Comparison of ENCODE assay signal across 8 cellular contexts in the genomic region with DNA sequence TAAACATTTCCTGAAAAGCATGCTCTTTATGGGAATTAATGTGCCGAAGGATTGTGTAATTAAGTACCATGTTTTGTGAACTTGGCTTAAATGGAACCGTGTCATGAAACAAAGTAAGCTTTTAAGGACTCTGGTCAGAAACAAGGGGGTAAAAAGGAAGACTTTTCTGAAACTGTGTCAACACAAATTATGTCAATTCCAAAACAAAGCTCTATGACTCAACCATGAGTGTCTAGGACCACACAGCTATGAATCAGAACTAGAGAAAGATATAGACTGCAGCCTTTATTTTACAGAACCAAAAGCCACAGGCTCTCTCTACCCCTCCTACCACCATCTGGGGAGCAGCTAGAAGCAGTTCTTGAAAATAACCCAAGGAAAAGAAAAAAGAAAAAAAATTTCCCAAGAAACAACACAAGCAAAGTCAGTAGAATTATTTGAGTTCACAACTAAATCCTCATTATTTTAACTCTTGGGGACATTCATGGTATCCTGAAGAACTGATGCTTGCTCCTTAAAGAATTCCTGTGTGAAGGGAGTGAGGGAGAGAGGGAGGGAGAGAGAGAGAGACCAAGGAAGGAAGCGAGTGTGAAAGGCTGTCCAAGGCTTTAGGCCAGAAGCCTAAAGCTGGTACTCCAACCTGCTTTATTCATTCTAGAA.
A peak's percentile ranks its signal among the peaks of the same experiment; 100 is the strongest.
DNase-seq lines count a peak whose midpoint lies in the region; TF ChIP-seq lines count a peak whose summit lies in the region.

No MANE protein-coding gene starts in this region.

- peaks cover 15 to 54% of the 10 kb centered on the region in 2 donors for H3K4me1 ChIP-seq in ascending aorta

- no peak overlapping the region for H3K4me3 ChIP-seq in ascending aorta

- H3K27me3 ChIP-seq in ascending aorta = no peaks in the 10 kb centered on the region

- TF ChIP-seq CTCF in GM10266 (IDR thresholded peaks at IDR 0.05; ENCODE audit: control insufficient read depth, insufficient read depth, low read depth, missing control alignments) (no peak), ascending aorta (IDR thresholded peaks at IDR 0.05) (no peak)

- no peaks in the 10 kb centered on the region for H3K9me3 ChIP-seq in ascending aorta

- DNase-seq in GM10266 (ENCODE audit: extremely low spot score) = peak; percentile 76
- peak; percentile 97 for DNase-seq in HCEC 1CT
- DNase-seq in MV-4-11 (lab: John Stamatoyannopoulos, UW) = peak; percentile 96
- no peak for DNase-seq in ascending aorta (ENCODE audit: low spot score in 2 of 2)
- DNase-seq in iris pigment epithelial cell (ENCODE audit: low read depth) = peak; percentile 96
- peak; percentile 3 to 17 (median 15) for DNase-seq in stimulated activated CD4-positive, alpha-beta T cell treated with anti-CD3 and anti-CD28 coated beads, TNF-alpha, amount 100 ng/mL, for 24 hours (ENCODE audit: low read depth in 3 of 3)
- no peak for DNase-seq in cerebellar nuclear complex (lab: John Stamatoyannopoulos, UW)
- DNase-seq in DMS153 (lab: John Stamatoyannopoulos, UW) = no peak

- H3K27ac ChIP-seq in ascending aorta = peak overlapping the region; percentile 95 to 97

- peaks cover 0 to 9% of the 10 kb centered on the region in 2 donors for H3K36me3 ChIP-seq in ascending aorta

- intact Hi-C loops in ascending aorta (cut with DNase I) = loop anchor here (1.0 to 5.0 kb wide), 4 partner anchors 43 to 228 kb away; partner anchors contain the start of gene NCOA3

Comparison
In these comparisons a context has a peak if more than half of its experiments do, and no peak if none do; other contexts are left out.
1. DNase-seq: peak in GM10266 (single experiment), HCEC 1CT (single experiment), MV-4-11 (single experiment), iris pigment epithelial cell (single experiment) and stimulated activated CD4-positive, alpha-beta T cell treated with anti-CD3 and anti-CD28 coated beads, TNF-alpha, amount 100 ng/mL, for 24 hours (3 of 3); none in ascending aorta (0 of 2), cerebellar nuclear complex (0 of 2) and DMS153 (single experiment).